24 cellular contexts compared by ENCODE assay signal in the genomic region with DNA sequence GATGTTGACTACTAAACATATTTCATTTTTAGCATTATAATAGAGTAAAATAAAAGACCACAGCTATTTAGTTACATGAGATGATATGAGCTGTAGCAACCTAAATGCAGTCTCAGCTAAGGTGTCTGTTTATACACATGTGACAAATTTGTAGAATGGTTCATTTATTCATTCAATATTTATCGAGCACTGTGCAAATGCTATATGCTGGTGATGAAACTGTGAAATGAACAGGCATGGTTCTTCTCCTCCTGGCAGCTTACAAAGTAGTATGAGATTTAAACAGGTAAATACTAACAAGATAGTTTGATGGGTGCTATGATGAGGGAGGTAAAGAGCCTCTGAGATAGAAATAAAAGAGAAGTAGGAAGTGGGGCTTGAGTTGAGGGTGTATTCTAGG.
A peak's percentile ranks its signal among the peaks of the same experiment; 100 is the strongest.
DNase-seq lines count a peak whose midpoint lies in the region; ATAC-seq, FAIRE-seq and TF ChIP-seq lines count a peak whose summit lies in the region.
"Had no signal": no experiment of that assay in that cellular context is flagged by ENCODE, and none has a peak within 500 bp of the region (broad histone marks: within the 10 kb centered on the region; RNA-seq: fewer than 3 reads in every experiment).

No MANE protein-coding gene starts in this region.

- no peaks in the 10 kb centered on the region for H3K79me1 ChIP-seq in IMR-90 (ENCODE audit: low read depth in 1 of 2, low read length in 2 of 2)

- in situ Hi-C loops in mammary epithelial cell (cut with MboI; ENCODE audit: low sequenced_read_pairs in 2 of 2) (no loop called here), IMR-90 (cut with MboI; ENCODE audit: low sequenced_read_pairs) (no loop called here), K562 (cut with MboI) (no loop called here)

- DNase-seq in mammary epithelial cell: no peak
- no peak for DNase-seq in MCF 10A (ENCODE audit: unreplicated experiment)
- DNase-seq in IMR-90: no peak
- DNase-seq in K562 (ENCODE audit: extremely low read depth in 1 of 4, low spot score in 3 of 4): no peak
- DNase-seq in keratinocyte (ENCODE audit: low read depth, low spot score): no peak
- no peak for DNase-seq in effector CD4-positive, alpha-beta T cell
- DNase-seq in HuH-7.5 (ENCODE audit: low spot score): no peak
- DNase-seq in midbrain (lab: John Stamatoyannopoulos, UW): no peak
- DNase-seq: ACHN; BE2C; C1 segment of cervical spinal cord; Caco-2; Calu3; CD4-positive, alpha-beta T cell; CD8-positive, alpha-beta T cell; DMS79 treated with DMSO at 0.1 percent for 48 hours; GF-D8 had no signal

- peaks cover 6% of the 10 kb centered on the region for H3K4me1 Mint-ChIP-seq in MCF 10A (ENCODE audit: insufficient read depth, unreplicated experiment)

- H2AFZ ChIP-seq in mammary epithelial cell (ENCODE audit: low read depth, low read length): peak overlapping the region; percentile 52
- no peak overlapping the region for H2AFZ ChIP-seq in IMR-90 (replicated peaks; ENCODE audit: low read length, poor library complexity)
- H2AFZ ChIP-seq in K562 (ENCODE audit: low read depth, low read length): no peak overlapping the region
- peak overlapping the region; percentile 85 for H2AFZ ChIP-seq in keratinocyte (ENCODE audit: control insufficient read depth, low read length)

- H3K36me3 Mint-ChIP-seq in MCF 10A (ENCODE audit: insufficient read depth, unreplicated experiment): peaks cover 6% of the 10 kb centered on the region
- H3K36me3 Mint-ChIP-seq: CD14-positive monocyte; CD8-positive, alpha-beta T cell had no signal

- H3K4me3 ChIP-seq in mammary epithelial cell (replicated peaks in 1 of 3; ENCODE audit: insufficient read depth in 1 of 3, low read depth in 2 of 3, low read length in 3 of 3): no peak overlapping the region
- no peak overlapping the region for H3K4me3 ChIP-seq in IMR-90 (ENCODE audit: insufficient read depth, low read depth, low read length)
- H3K4me3 ChIP-seq in K562: no peak overlapping the region
- H3K4me3 ChIP-seq in keratinocyte (ENCODE audit: control insufficient read depth in 2 of 3, extremely low read depth in 1 of 3, insufficient read depth in 2 of 3, low read depth in 1 of 3, low read length in 3 of 3): no peak overlapping the region
- H3K4me3 ChIP-seq: BLaER1 had no signal

- H3K9ac ChIP-seq in mammary epithelial cell (ENCODE audit: insufficient read depth, low read length) (no peak overlapping the region), IMR-90 (ENCODE audit: low read depth, low read length) (no peak overlapping the region), K562 (ENCODE audit: insufficient read depth in 1 of 2, low read depth in 2 of 2, low read length in 2 of 2) (no peak overlapping the region), keratinocyte (ENCODE audit: control insufficient read depth, extremely low read depth, insufficient read depth, low read length) (no peak overlapping the region)
- H3K9ac ChIP-seq: BLaER1 had no signal

- 92% methylated on average over 1 of the region's 1 CpG for WGBS in mammary epithelial cell (ENCODE audit: low coverage, missing lambda C conversion rate)
- WGBS in IMR-90 (ENCODE audit: extremely low coverage in 2 of 2, insufficient read length in 1 of 2), 2 experiments: no CpG with 5 or more reads among the region's 1 CpG
- WGBS in K562 (ENCODE audit: insufficient coverage, low coverage, missing lambda C conversion rate): 14% methylated on average over 1 of the region's 1 CpG

- H3K4me2 ChIP-seq in mammary epithelial cell (ENCODE audit: insufficient read depth, low read depth, low read length) (no peak overlapping the region), IMR-90 (ENCODE audit: low read depth, low read length) (no peak overlapping the region), K562 (ENCODE audit: insufficient read depth, low read length) (no peak overlapping the region), keratinocyte (ENCODE audit: control insufficient read depth, extremely low read depth, insufficient read depth, low read depth, low read length) (peak overlapping the region; percentile 47)
- H3K4me2 ChIP-seq: BLaER1 had no signal

- H3K9me1 ChIP-seq in IMR-90 (ENCODE audit: insufficient read depth, low read length) (0 out of 2 replicates have a peak, but pooled peaks cover 6% of the 10 kb centered on the region), K562 (ENCODE audit: control insufficient read depth, insufficient read depth, low read length) (no peaks in the 10 kb centered on the region), keratinocyte (ENCODE audit: control insufficient read depth, extremely low read depth, insufficient read depth, low read length) (no peaks in the 10 kb centered on the region)

- no peaks in the 10 kb centered on the region for H3K27me3 ChIP-seq in mammary epithelial cell (ENCODE audit: insufficient read depth, low read length)
- H3K27me3 ChIP-seq in IMR-90 (ENCODE audit: control insufficient read depth, insufficient read depth, low read length): no peaks in the 10 kb centered on the region
- H3K27me3 ChIP-seq in K562 (ENCODE audit: control insufficient read depth in 2 of 2, insufficient read depth in 2 of 2, low read length in 2 of 2): no peaks in the 10 kb centered on the region
- H3K27me3 ChIP-seq in keratinocyte (ENCODE audit: control insufficient read depth, extremely low read depth, insufficient read depth, low read length): no peaks in the 10 kb centered on the region
- H3K27me3 ChIP-seq: BE2C, BLaER1 had no signal

- intact Hi-C loops in mammary epithelial cell (cut with micrococcal nuclease): no loop called here
- intact Hi-C loops in MCF 10A (cut with micrococcal nuclease): no loop called here
- intact Hi-C loops in IMR-90 (cut with micrococcal nuclease): no loop called here
- intact Hi-C loops in K562 (cut with micrococcal nuclease): no loop called here

- no peak overlapping the region for H3K27ac Mint-ChIP-seq in MCF 10A (ENCODE audit: low read depth, unreplicated experiment)
- H3K27ac Mint-ChIP-seq: CD4-positive, alpha-beta T cell; CD8-positive, alpha-beta T cell had no signal

- no peaks in the 10 kb centered on the region for H3K27me3 Mint-ChIP-seq in MCF 10A (ENCODE audit: insufficient read depth, unreplicated experiment)

- H4K91ac ChIP-seq in IMR-90 (ENCODE audit: insufficient read depth, low read depth, low read length): no peak overlapping the region

- no peak overlapping the region for H3K18ac ChIP-seq in IMR-90 (ENCODE audit: low read depth, low read length)

- H4K20me1 ChIP-seq in mammary epithelial cell (ENCODE audit: insufficient read depth, low read length) (no peaks in the 10 kb centered on the region), IMR-90 (ENCODE audit: insufficient read depth, low read length) (no peaks in the 10 kb centered on the region), K562 (replicated peaks; ENCODE audit: control insufficient read depth, insufficient read depth, low read length) (no peaks in the 10 kb centered on the region), keratinocyte (ENCODE audit: control insufficient read depth, extremely low read depth, insufficient read depth, low read length) (no peaks in the 10 kb centered on the region)
- H4K20me1 ChIP-seq: BLaER1 had no signal

- POLR2A ChIA-PET in MCF 10A (lab: Yijun Ruan, JAX) (interaction anchor here (0.8 to 1.1 kb wide), 2 partner anchors 10 to 14 kb away, joined by 3 read pairs; no protein-coding TSS in a partner anchor), IMR-90 (lab: Charles Lee; ENCODE audit: unreplicated experiment) (no interaction called here), K562 (lab: Yijun Ruan, JAX) (interaction anchor here (1.2 to 1.4 kb wide), 3 partner anchors 10 to 21 kb away, joined by 3 to 4 read pairs (median 3); no protein-coding TSS in a partner anchor)

- H2AK5ac ChIP-seq in IMR-90 (ENCODE audit: low read depth, low read length): peak overlapping the region; percentile 28; the same call in 1 of the 2 replicates

- H3K36me3 ChIP-seq in mammary epithelial cell (ENCODE audit: insufficient read depth, low read length) (no peaks in the 10 kb centered on the region), IMR-90 (ENCODE audit: control insufficient read depth, insufficient read depth, low read length) (no peaks in the 10 kb centered on the region), K562 (ENCODE audit: control insufficient read depth, insufficient read depth, low read length) (no peaks in the 10 kb centered on the region), keratinocyte (ENCODE audit: control insufficient read depth in 2 of 2, extremely low read depth in 1 of 2, insufficient read depth in 2 of 2, low read length in 2 of 2) (no peaks in the 10 kb centered on the region)
- H3K36me3 ChIP-seq: BE2C, BLaER1 had no signal

- 0 out of 3 replicates have a peak overlapping the region, but pooled peaks have one; percentile 15 for H2BK15ac ChIP-seq in IMR-90 (ENCODE audit: low read depth, low read length)

- no peak overlapping the region for H3K27ac ChIP-seq in mammary epithelial cell (ENCODE audit: insufficient read depth, low read depth, low read length)
- no peak overlapping the region for H3K27ac ChIP-seq in IMR-90 (ENCODE audit: insufficient read depth, low read length)
- H3K27ac ChIP-seq in K562 (ENCODE audit: extremely low read depth, low read depth, low read length): no peak overlapping the region
- peak overlapping the region; percentile 28 for H3K27ac ChIP-seq in keratinocyte (ENCODE audit: control insufficient read depth, insufficient read depth, low read length)
- H3K27ac ChIP-seq: 22Rv1, BLaER1 had no signal

- 0 out of 2 replicates have a peak overlapping the region, but pooled peaks have one; percentile 35 for H3K14ac ChIP-seq in IMR-90 (replicated peaks; ENCODE audit: low read depth, low read length)

- no peak for TF ChIP-seq POLR2A in IMR-90 (IDR thresholded peaks at IDR 0.05; ENCODE audit: low read depth, low read length)
- no peak for TF ChIP-seq POLR2A in K562 (conservative IDR thresholded peaks at IDR 0.05)

- TF ChIP-seq RAD21 in IMR-90 (IDR thresholded peaks at IDR 0.05; ENCODE audit: low read length): no peak
- TF ChIP-seq RAD21 in K562 (CRISPR knock-in tag; conservative IDR thresholded peaks at IDR 0.05 in 1 of 2, IDR thresholded peaks at IDR 0.05 in 1 of 2): no peak

- H2BK120ac ChIP-seq in IMR-90 (ENCODE audit: low read depth, low read length): peak overlapping the region; percentile 43; the same call in 1 of the 2 replicates

- H3K79me2 ChIP-seq in mammary epithelial cell (ENCODE audit: insufficient read depth, low read length) (no peaks in the 10 kb centered on the region), K562 (ENCODE audit: control insufficient read depth, insufficient read depth, low read length) (no peaks in the 10 kb centered on the region), keratinocyte (ENCODE audit: control insufficient read depth, insufficient read depth, low read length) (no peaks in the 10 kb centered on the region)

- BruUV-seq in mammary epithelial cell (replicated peaks; lab: Mats Ljungman, UMichigan): no TSS peak
- no TSS peak for BruUV-seq in MCF 10A (replicated peaks; lab: Mats Ljungman, UMichigan)
- BruUV-seq in IMR-90 (replicated peaks; lab: Mats Ljungman, UMichigan): no TSS peak
- BruUV-seq in K562 (replicated peaks; lab: Mats Ljungman, UMichigan): no TSS peak

- H3K4me1 ChIP-seq in mammary epithelial cell (ENCODE audit: insufficient read depth, low read length) (peaks cover 34% of the 10 kb centered on the region), IMR-90 (ENCODE audit: control insufficient read depth, insufficient read depth, low read length) (peaks cover 2% of the 10 kb centered on the region; the same call in 1 of the 2 replicates), K562 (replicated peaks in 1 of 2; ENCODE audit: control insufficient read depth in 2 of 2, insufficient read depth in 2 of 2, low read length in 2 of 2) (peaks cover 0 to 4% of the 10 kb centered on the region in 2 experiments; a peak in 2 of 5 replicates), keratinocyte (ENCODE audit: control insufficient read depth, extremely low read depth, insufficient read depth, low read length) (peaks cover 43% of the 10 kb centered on the region)
- H3K4me1 ChIP-seq: BE2C, BLaER1, Caco-2 had no signal

- no peak for TF ChIP-seq EP300 in K562 (IDR thresholded peaks at IDR 0.05; ENCODE audit: low read length)

- FAIRE-seq in K562 (lab: Jason Lieb, UNC): no peak
- no peak for FAIRE-seq in keratinocyte (lab: Jason Lieb, UNC)
- FAIRE-seq: D721Med, G401.6, GM12891, GM19239 had no signal

- H3K9me3 Mint-ChIP-seq in MCF 10A (ENCODE audit: unreplicated experiment): no peaks in the 10 kb centered on the region
- H3K9me3 Mint-ChIP-seq: CD4-positive, alpha-beta T cell; CD8-positive, alpha-beta T cell had no signal

- H3K4me3 Mint-ChIP-seq in MCF 10A (ENCODE audit: unreplicated experiment): no peak overlapping the region
- H3K4me3 Mint-ChIP-seq: CD14-positive monocyte; CD4-positive, alpha-beta T cell; CD8-positive, alpha-beta T cell had no signal

- no peak overlapping the region; the same call in 1 of the 2 replicates for H2BK20ac ChIP-seq in IMR-90 (ENCODE audit: low read depth, low read length)

- no peak overlapping the region for H2AK9ac ChIP-seq in IMR-90 (replicated peaks; ENCODE audit: low read depth, low read length, poor library complexity)

- CTCF ChIA-PET in mammary epithelial cell (lab: Charles Lee; ENCODE audit: low non-redundant PET): no interaction called here
- CTCF ChIA-PET in MCF 10A (lab: Yijun Ruan, JAX): no interaction called here
- CTCF ChIA-PET in IMR-90 (lab: Yijun Ruan, JAX): interaction anchor here (1.3 kb wide), 1 partner anchor 11 kb away, joined by 3 read pairs; no protein-coding TSS in a partner anchor
- CTCF ChIA-PET in K562 (lab: Yijun Ruan, JAX; ENCODE audit: low intra/inter-chr PET ratio): interaction anchor here (0.7 kb wide), 1 partner anchor 1403 kb away, joined by 3 read pairs; no protein-coding TSS in a partner anchor

- H2BK5ac ChIP-seq in IMR-90 (ENCODE audit: low read depth, low read length, poor library complexity, severe bottlenecking): no peak overlapping the region

- H3K4ac ChIP-seq in IMR-90 (ENCODE audit: low read depth, low read length): peak overlapping the region; percentile 13; the same call in 1 of the 2 replicates

- no peak overlapping the region for H3K23ac ChIP-seq in IMR-90 (ENCODE audit: low read depth, low read length)

- dilution Hi-C loops in mammary epithelial cell (cut with HindIII; ENCODE audit: low sequenced_read_pairs): no loop called here
- dilution Hi-C loops in IMR-90 (cut with HindIII; ENCODE audit: low sequenced_read_pairs, unreplicated experiment): no loop called here
- dilution Hi-C loops in keratinocyte (cut with MboI; ENCODE audit: extremely low pct_ligation_motif_present, low sequenced_read_pairs): no loop called here

- no peak overlapping the region for H3K56ac ChIP-seq in IMR-90 (ENCODE audit: extremely low read depth, insufficient read depth, low read length)

- H3K9me3 ChIP-seq in mammary epithelial cell (replicated peaks; ENCODE audit: insufficient read depth, low read length) (no peaks in the 10 kb centered on the region), IMR-90 (ENCODE audit: control insufficient read depth, insufficient read depth, low read length) (no peaks in the 10 kb centered on the region), K562 (replicated peaks; ENCODE audit: control insufficient read depth, insufficient read depth, low read depth, low read length) (no peaks in the 10 kb centered on the region), keratinocyte (ENCODE audit: control insufficient read depth, low read depth, low read length) (no peaks in the 10 kb centered on the region)
- H3K9me3 ChIP-seq: BE2C, BLaER1, Caco-2 had no signal

- ATAC-seq in IMR-90 (ENCODE audit: low read depth) (no peak), K562 (no peak)
- ATAC-seq: CD8-positive, alpha-beta T cell had no signal

- H4K5ac ChIP-seq in IMR-90 (ENCODE audit: low read depth, low read length): no peak overlapping the region

- TF ChIP-seq CTCF in mammary epithelial cell (conservative IDR thresholded peaks at IDR 0.05 in 1 of 2, IDR thresholded peaks at IDR 0.05 in 1 of 2; ENCODE audit: extremely low read depth in 1 of 2, insufficient read depth in 1 of 2, low read depth in 1 of 2, low read length in 2 of 2) (no peak), MCF 10A (IDR thresholded peaks at IDR 0.05; ENCODE audit: unreplicated experiment) (no peak), IMR-90 (conservative IDR thresholded peaks at IDR 0.05; ENCODE audit: low read depth, low read length) (no peak), K562 (IDR thresholded peaks at IDR 0.05 in 2 of 3, conservative IDR thresholded peaks at IDR 0.05 in 1 of 3; ENCODE audit: insufficient read depth in 2 of 3, low read depth in 1 of 3, low read length in 3 of 3) (no peak), keratinocyte (optimal IDR thresholded peaks at IDR 0.05 in 1 of 3, IDR thresholded peaks at IDR 0.05 in 1 of 3, conservative IDR thresholded peaks at IDR 0.05 in 1 of 3; ENCODE audit: extremely low read depth in 1 of 3, insufficient read depth in 2 of 3, low read length in 3 of 3) (no peak)

- peak overlapping the region in 1 of 2 experiments; percentile 14; a peak in 1 of 4 replicates for H4K8ac ChIP-seq in IMR-90 (ENCODE audit: low read depth in 2 of 2, low read length in 2 of 2)

Comparison
In these comparisons a context has a peak if more than half of its experiments do, and no peak if none do; other contexts are left out.
1. H2AFZ ChIP-seq: peak in mammary epithelial cell (single experiment) and keratinocyte (single experiment); none in IMR-90 (single experiment) and K562 (single experiment).
2. CTCF ChIA-PET loops: an anchor here in IMR-90 (1.3 kb wide) and K562 (0.7 kb wide); none called in mammary epithelial cell and MCF 10A.